20 cellular contexts compared by ENCODE assay signal in the genomic region with DNA sequence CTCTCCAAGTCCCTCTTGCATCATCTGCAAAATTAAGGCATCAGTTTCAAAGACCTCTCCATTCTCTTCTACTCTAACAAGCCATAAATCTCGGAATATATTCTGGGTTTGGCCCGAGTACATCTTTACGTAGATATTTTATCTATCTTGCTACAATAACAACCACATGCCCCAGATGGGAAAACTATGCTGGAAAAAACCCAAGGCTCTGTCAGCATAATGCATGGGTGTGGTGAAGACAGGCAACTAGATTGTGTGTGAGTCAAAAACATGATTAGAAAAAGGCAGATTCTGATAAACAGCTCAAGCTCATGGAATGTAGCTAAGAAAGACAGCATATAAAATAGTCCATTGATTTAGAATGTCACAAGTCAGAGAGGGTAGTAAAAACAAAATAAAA.
DNase-seq lines count a peak whose midpoint lies in the region; ATAC-seq, FAIRE-seq and TF ChIP-seq lines count a peak whose summit lies in the region.
"Had no signal": no experiment of that assay in that cellular context is flagged by ENCODE, and none has a peak within 500 bp of the region (broad histone marks: within the 10 kb centered on the region; RNA-seq: fewer than 3 reads in every experiment).

No MANE protein-coding gene starts in this region.

- POLR2A ChIA-PET in activated CD8-positive, alpha-beta T cell treated with anti-CD3 and anti-CD28 coated beads, Interleukin-2, amount 10 ng/mL, durations not matched to agents 7 days and 5 days (lab: Charles Lee) = no interaction called here

- no peak overlapping the region for H2AFZ ChIP-seq in astrocyte (ENCODE audit: low read depth, low read length)

- H3K9me3 ChIP-seq in astrocyte (ENCODE audit: insufficient read depth, low read depth, low read length) = no peaks in the 10 kb centered on the region
- H3K9me3 ChIP-seq: Peyer's patch had no signal

- H3K27me3 ChIP-seq in astrocyte (ENCODE audit: insufficient read depth, low read length) = no peaks in the 10 kb centered on the region
- H3K27me3 ChIP-seq: Peyer's patch had no signal

- no peak overlapping the region for H3K27ac ChIP-seq in astrocyte (ENCODE audit: low read depth, low read length)
- H3K27ac ChIP-seq: Peyer's patch had no signal

- peak; percentile 71 for FAIRE-seq in astrocyte (lab: Jason Lieb, UNC)
- FAIRE-seq: H1 had no signal

- H3K27ac Mint-ChIP-seq in astrocyte (ENCODE audit: unreplicated experiment) = no peak overlapping the region
- H3K27ac Mint-ChIP-seq in activated CD8-positive, alpha-beta T cell treated with anti-CD3 and anti-CD28 coated beads, Interleukin-2, amount 10 ng/mL, durations not matched to agents 7 days and 5 days = no peak overlapping the region
- H3K27ac Mint-ChIP-seq: dendritic cell treated with granulocyte-macrophage colony-stimulating factor and Interleukin-4, amounts not matched to agents 40 ng/mL and 50 ng/mL, for 4 days had no signal

- no peaks in the 10 kb centered on the region for H3K79me2 ChIP-seq in astrocyte (ENCODE audit: insufficient read depth, low read length)

- H3K4me3 ChIP-seq in HFF-Myc (replicated peaks; ENCODE audit: low read depth, low read length) = no peak overlapping the region
- no peak overlapping the region for H3K4me3 ChIP-seq in astrocyte (ENCODE audit: insufficient read depth, low read depth, low read length)
- H3K4me3 ChIP-seq: Peyer's patch had no signal

- DNase-seq in A172 (ENCODE audit: low spot score) (peak; percentile 65), HFF-Myc (ENCODE audit: extremely low read depth, low read depth) (peak; percentile 85), astrocyte (ENCODE audit: low read depth) (peak; percentile 99), left cardiac atrium (no peak), NCI-H82 treated with DMSO at 0.1 percent for 48 hours (lab: John Stamatoyannopoulos, UW; ENCODE audit: unreplicated experiment) (no peak), COLO668 (lab: John Stamatoyannopoulos, UW; ENCODE audit: unreplicated experiment) (no peak)
- DNase-seq in activated CD8-positive, alpha-beta T cell treated with anti-CD3 and anti-CD28 coated beads, Interleukin-2, amount 10 ng/mL, durations not matched to agents 7 days and 5 days = no peak
- DNase-seq: ACHN; activated naive CD4-positive, alpha-beta T cell treated with Interleukin-2 at 50 U/mL for 16 hours; DMS79 treated with DMSO at 0.1 percent for 48 hours; glutamatergic neuron; NCI-H1105 treated with DMSO at 0.1 percent for 48 hours; NCI-H446 treated with DMSO at 0.1 percent for 48 hours; Peyer's patch; T-helper 9 cell; trophoblast cell had no signal

- peaks cover 5% of the 10 kb centered on the region for H3K27me3 Mint-ChIP-seq in astrocyte (ENCODE audit: low read depth, unreplicated experiment)
- H3K27me3 Mint-ChIP-seq in activated CD8-positive, alpha-beta T cell treated with anti-CD3 and anti-CD28 coated beads, Interleukin-2, amount 10 ng/mL, durations not matched to agents 7 days and 5 days (ENCODE audit: low read depth) = no peaks in the 10 kb centered on the region
- H3K27me3 Mint-ChIP-seq: dendritic cell treated with granulocyte-macrophage colony-stimulating factor and Interleukin-4, amounts not matched to agents 40 ng/mL and 50 ng/mL, for 4 days had no signal

- no peaks in the 10 kb centered on the region for H3K36me3 Mint-ChIP-seq in astrocyte (ENCODE audit: low read depth, unreplicated experiment)
- no peaks in the 10 kb centered on the region for H3K36me3 Mint-ChIP-seq in activated CD8-positive, alpha-beta T cell treated with anti-CD3 and anti-CD28 coated beads, Interleukin-2, amount 10 ng/mL, durations not matched to agents 7 days and 5 days (ENCODE audit: low read depth)

- peaks cover 6% of the 10 kb centered on the region for H3K9me3 Mint-ChIP-seq in astrocyte (ENCODE audit: unreplicated experiment)
- H3K9me3 Mint-ChIP-seq in activated CD8-positive, alpha-beta T cell treated with anti-CD3 and anti-CD28 coated beads, Interleukin-2, amount 10 ng/mL, durations not matched to agents 7 days and 5 days (ENCODE audit: insufficient read depth) = no peaks in the 10 kb centered on the region

- CTCF ChIA-PET in activated CD8-positive, alpha-beta T cell treated with anti-CD3 and anti-CD28 coated beads, Interleukin-2, amount 10 ng/mL, durations not matched to agents 7 days and 5 days (lab: Charles Lee) = no interaction called here

- no peaks in the 10 kb centered on the region for H4K20me1 ChIP-seq in astrocyte (ENCODE audit: insufficient read depth, low read length)

- no peak for TF ChIP-seq CTCF in HFF-Myc (IDR thresholded peaks at IDR 0.05; ENCODE audit: low read depth, low read length, missing control alignments)
- no peak for TF ChIP-seq CTCF in astrocyte (IDR thresholded peaks at IDR 0.05; ENCODE audit: insufficient read depth, low read depth, low read length)

- H3K36me3 ChIP-seq in astrocyte (ENCODE audit: insufficient read depth, low read length) = no peaks in the 10 kb centered on the region
- H3K36me3 ChIP-seq: Peyer's patch had no signal

- H3K4me1 Mint-ChIP-seq in astrocyte (ENCODE audit: low read depth, unreplicated experiment) = peaks cover 9% of the 10 kb centered on the region
- no peaks in the 10 kb centered on the region for H3K4me1 Mint-ChIP-seq in activated CD8-positive, alpha-beta T cell treated with anti-CD3 and anti-CD28 coated beads, Interleukin-2, amount 10 ng/mL, durations not matched to agents 7 days and 5 days (ENCODE audit: low read depth)
- H3K4me1 Mint-ChIP-seq: neural crest cell had no signal

- no peak overlapping the region for H3K4me3 Mint-ChIP-seq in astrocyte (ENCODE audit: unreplicated experiment)
- no peak overlapping the region for H3K4me3 Mint-ChIP-seq in activated CD8-positive, alpha-beta T cell treated with anti-CD3 and anti-CD28 coated beads, Interleukin-2, amount 10 ng/mL, durations not matched to agents 7 days and 5 days
- H3K4me3 Mint-ChIP-seq: dendritic cell treated with granulocyte-macrophage colony-stimulating factor and Interleukin-4, amounts not matched to agents 40 ng/mL and 50 ng/mL, for 4 days; neural crest cell had no signal

- ATAC-seq in left cardiac atrium = peak; percentile 23 to 78
- ATAC-seq in GM19397 (IDR thresholded peaks at IDR 0.05; ENCODE audit: unreplicated experiment) = no peak
- no peak for ATAC-seq in activated CD8-positive, alpha-beta T cell treated with anti-CD3 and anti-CD28 coated beads, Interleukin-2, amount 10 ng/mL, durations not matched to agents 7 days and 5 days

- H3K4me1 ChIP-seq in astrocyte (ENCODE audit: insufficient read depth, low read length) = peaks cover 3% of the 10 kb centered on the region
- H3K4me1 ChIP-seq: Peyer's patch had no signal

- intact Hi-C loops in left cardiac atrium (cut with DNase I) = no loop called here

- peak overlapping the region; percentile 30 for H3K4me2 ChIP-seq in astrocyte (ENCODE audit: low read length)

- no peak overlapping the region for H3K9ac ChIP-seq in astrocyte (ENCODE audit: low read length)

Comparison
In these comparisons a context has a peak if more than half of its experiments do, and no peak if none do; other contexts are left out.
1. DNase-seq: peak in A172 (single experiment), HFF-Myc (single experiment) and astrocyte (single experiment); none in left cardiac atrium (single experiment), NCI-H82 treated with DMSO at 0.1 percent for 48 hours (single experiment), COLO668 (single experiment) and activated CD8-positive, alpha-beta T cell treated with anti-CD3 and anti-CD28 coated beads, Interleukin-2, amount 10 ng/mL, durations not matched to agents 7 days and 5 days (single experiment).
2. ATAC-seq: peak in left cardiac atrium (2 of 2); none in GM19397 (single experiment) and activated CD8-positive, alpha-beta T cell treated with anti-CD3 and anti-CD28 coated beads, Interleukin-2, amount 10 ng/mL, durations not matched to agents 7 days and 5 days (single experiment).